Comparison of ENCODE assay signal across 16 cellular contexts in genomic region chr7:120986665-120987064, GRCh38. TPM values are rescaled to one million over a fixed set of nuclear protein-coding genes. Genes with fewer than 3 reads are reported as not detected.
DNase-seq lines count a peak whose midpoint lies in the region; ATAC-seq and TF ChIP-seq lines count a peak whose summit lies in the region.
"Had no signal": no experiment of that assay in that cellular context is flagged by ENCODE, and none has a peak within 500 bp of the region (broad histone marks: within the 10 kb centered on the region; RNA-seq: fewer than 3 reads in every experiment).

No MANE protein-coding gene starts in this region.

- no peak overlapping the region for H2AK9ac ChIP-seq in IMR-90 (replicated peaks; ENCODE audit: low read depth, low read length, poor library complexity)

- no peaks in the 10 kb centered on the region for H3K36me3 ChIP-seq in IMR-90 (ENCODE audit: control insufficient read depth, insufficient read depth, low read length)
- H3K36me3 ChIP-seq in psoas muscle (ENCODE audit: insufficient read depth in 1 of 2, low read depth in 1 of 2), result no peaks in the 10 kb centered on the region
- H3K36me3 ChIP-seq: BLaER1 had no signal

- in situ Hi-C loops in IMR-90 (cut with MboI; ENCODE audit: low sequenced_read_pairs), result loop anchor here (25.0 kb wide), 1 partner anchor 351 kb away; the partner anchor contains the start of gene WNT16

- BruUV-seq in IMR-90 (replicated peaks; lab: Mats Ljungman, UMichigan), result no TSS peak

- H3K27me3 ChIP-seq in IMR-90 (ENCODE audit: control insufficient read depth, insufficient read depth, low read length) (no peaks in the 10 kb centered on the region), psoas muscle (ENCODE audit: insufficient read depth in 3 of 3, low read length in 2 of 3) (no peaks in the 10 kb centered on the region)

- ATAC-seq in IMR-90 (ENCODE audit: low read depth) (no peak), psoas muscle (no peak)
- ATAC-seq: CD8-positive, alpha-beta T cell; GM23338; HCT116 had no signal

- H3K4me3 ChIP-seq in IMR-90 (ENCODE audit: insufficient read depth, low read depth, low read length) (no peak overlapping the region), psoas muscle (no peak overlapping the region)
- H3K4me3 ChIP-seq: BLaER1, GM23338 had no signal

- no peaks in the 10 kb centered on the region; the same call in 1 of the 2 replicates for H4K20me1 ChIP-seq in IMR-90 (ENCODE audit: insufficient read depth, low read length)
- H4K20me1 ChIP-seq: BLaER1 had no signal

- DNase-seq in IMR-90 (no peak), OCI-M1 (lab: John Stamatoyannopoulos, UW) (peak; percentile 12), myocyte (ENCODE audit: low read depth) (peak; percentile 59), psoas muscle (no peak), ureter (ENCODE audit: low spot score) (no peak)
- DNase-seq in stimulated activated CD4-positive, alpha-beta T cell treated with anti-CD3 and anti-CD28 coated beads, Interleukin-4, amount 100 ng/mL, for 1 hour, result no peak
- DNase-seq: Caco-2; CD4-positive, CD25-positive, alpha-beta regulatory T cell; CD8-positive, alpha-beta T cell; DMS153; DND-41; H9 had no signal

- no peak overlapping the region for H3K18ac ChIP-seq in IMR-90 (ENCODE audit: low read depth, low read length)

- H2BK5ac ChIP-seq in IMR-90 (ENCODE audit: low read depth, low read length, poor library complexity, severe bottlenecking), result no peak overlapping the region

- no peak overlapping the region for H3K14ac ChIP-seq in IMR-90 (replicated peaks; ENCODE audit: low read depth, low read length)

- no peak for TF ChIP-seq RAD21 in IMR-90 (IDR thresholded peaks at IDR 0.05; ENCODE audit: low read length)

- no peak overlapping the region for H3K56ac ChIP-seq in IMR-90 (ENCODE audit: extremely low read depth, insufficient read depth, low read length)

- H2BK120ac ChIP-seq in IMR-90 (ENCODE audit: low read depth, low read length), result 0 out of 2 replicates have a peak overlapping the region, but pooled peaks have one; percentile 23

- H3K4me2 ChIP-seq in IMR-90 (ENCODE audit: low read depth, low read length), result no peak overlapping the region
- H3K4me2 ChIP-seq: GM23338 had no signal

- H3K9ac ChIP-seq in IMR-90 (ENCODE audit: low read depth, low read length), result no peak overlapping the region
- H3K9ac ChIP-seq: BLaER1 had no signal

- peak overlapping the region; percentile 43; the same call in 2 of the 3 replicates for H2BK15ac ChIP-seq in IMR-90 (ENCODE audit: low read depth, low read length)

- TF ChIP-seq POLR2A in IMR-90 (IDR thresholded peaks at IDR 0.05; ENCODE audit: low read depth, low read length), result no peak

- dilution Hi-C loops in IMR-90 (cut with HindIII; ENCODE audit: low sequenced_read_pairs, unreplicated experiment), result loop anchor here (25.0 kb wide), 1 partner anchor 101 kb away; no protein-coding TSS in a partner anchor

- H3K9me3 ChIP-seq in IMR-90 (ENCODE audit: control insufficient read depth, insufficient read depth, low read length) (no peaks in the 10 kb centered on the region), psoas muscle (no peaks in the 10 kb centered on the region)
- H3K9me3 ChIP-seq: BLaER1, Caco-2 had no signal

- no peak overlapping the region for H3K4ac ChIP-seq in IMR-90 (ENCODE audit: low read depth, low read length)

- no peak overlapping the region for H4K5ac ChIP-seq in IMR-90 (ENCODE audit: low read depth, low read length)

- CTCF ChIA-PET in IMR-90 (lab: Yijun Ruan, JAX), result interaction anchor here (1.2 to 4.9 kb wide), 6 partner anchors 14 to 360 kb away, joined by 3 to 46 read pairs (median 4); no protein-coding TSS in a partner anchor

- no peak overlapping the region for H2BK20ac ChIP-seq in IMR-90 (ENCODE audit: low read depth, low read length)

- H3K9me1 ChIP-seq in IMR-90 (ENCODE audit: insufficient read depth, low read length), result 0 out of 2 replicates have a peak, but pooled peaks cover 2% of the 10 kb centered on the region

- H3K4me1 ChIP-seq in IMR-90 (ENCODE audit: control insufficient read depth, insufficient read depth, low read length) (peaks cover 4% of the 10 kb centered on the region), psoas muscle (no peaks in the 10 kb centered on the region)

- H3K23ac ChIP-seq in IMR-90 (ENCODE audit: low read depth, low read length), result no peak overlapping the region

- H3K79me1 ChIP-seq in IMR-90 (ENCODE audit: low read depth in 1 of 2, low read length in 2 of 2), result peaks cover 4 to 9% of the 10 kb centered on the region in 2 experiments; a peak in 2 of 4 replicates

- no peak overlapping the region for H4K8ac ChIP-seq in IMR-90 (ENCODE audit: low read depth in 2 of 2, low read length in 2 of 2)

- POLR2A ChIA-PET in IMR-90 (lab: Charles Lee; ENCODE audit: unreplicated experiment), result no interaction called here

- WGBS in IMR-90 (ENCODE audit: extremely low coverage in 2 of 2, insufficient read length in 1 of 2), 2 experiments, result no CpG with 5 or more reads among the region's 2 CpGs
- 48 to 70% (median 64%) methylated on average over 2 of the region's 2 CpGs for WGBS in psoas muscle, 3 donors

- H2AK5ac ChIP-seq in IMR-90 (ENCODE audit: low read depth, low read length), result 0 out of 2 replicates have a peak overlapping the region, but pooled peaks have one; percentile 5

- no peak for TF ChIP-seq CTCF in IMR-90 (conservative IDR thresholded peaks at IDR 0.05; ENCODE audit: low read depth, low read length)
- TF ChIP-seq CTCF in psoas muscle (IDR thresholded peaks at IDR 0.05), result no peak

- H2AFZ ChIP-seq in IMR-90 (replicated peaks; ENCODE audit: low read length, poor library complexity), result no peak overlapping the region
- H2AFZ ChIP-seq: GM23338 had no signal

- intact Hi-C loops in IMR-90 (cut with micrococcal nuclease) (loop anchor here (1.0 to 5.0 kb wide), 4 partner anchors 95 to 561 kb away; no protein-coding TSS in a partner anchor), psoas muscle (cut with DNase I) (loop anchor here (1.0 to 5.0 kb wide), 5 partner anchors 34 to 121 kb away; partner anchors contain the start of gene ING3 (in 1 of the 2))

- no peak overlapping the region for H4K91ac ChIP-seq in IMR-90 (ENCODE audit: insufficient read depth, low read depth, low read length)

- no peak overlapping the region for H3K27ac ChIP-seq in IMR-90 (ENCODE audit: insufficient read depth, low read length)
- no peak overlapping the region for H3K27ac ChIP-seq in psoas muscle
- H3K27ac ChIP-seq: BLaER1, C4-2B had no signal

TF ChIP-seq in IMR-90, 13 proteins besides CTCF, POLR2A, EP300 and RAD21:
- TF ChIP-seq NFE2L2 (IDR thresholded peaks at IDR 0.05; ENCODE audit: low read depth, low read length) (no peak), SMC3 (IDR thresholded peaks at IDR 0.05; ENCODE audit: low read depth, low read length) (no peak), MXI1 (IDR thresholded peaks at IDR 0.05; ENCODE audit: borderline replicate concordance, low read depth, low read length) (no peak), CEBPB (IDR thresholded peaks at IDR 0.05; ENCODE audit: low read depth, low read length) (no peak), CHD1 (IDR thresholded peaks at IDR 0.05; ENCODE audit: low read depth, low read length) (no peak), ELK1 (IDR thresholded peaks at IDR 0.05; ENCODE audit: borderline replicate concordance, low read depth, low read length) (no peak)
- TF ChIP-seq, protein P1, sequence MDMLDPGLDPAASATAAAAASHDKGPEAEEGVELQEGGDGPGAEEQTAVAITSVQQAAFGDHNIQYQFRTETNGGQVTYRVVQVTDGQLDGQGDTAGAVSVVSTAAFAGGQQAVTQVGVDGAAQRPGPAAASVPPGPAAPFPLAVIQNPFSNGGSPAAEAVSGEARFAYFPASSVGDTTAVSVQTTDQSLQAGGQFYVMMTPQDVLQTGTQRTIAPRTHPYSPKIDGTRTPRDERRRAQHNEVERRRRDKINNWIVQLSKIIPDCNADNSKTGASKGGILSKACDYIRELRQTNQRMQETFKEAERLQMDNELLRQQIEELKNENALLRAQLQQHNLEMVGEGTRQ (IDR thresholded peaks at IDR 0.05; ENCODE audit: low read depth, low read length), result no peak

RNA-seq across cellular contexts. Expression of gene CPED1, which starts 1.8 kb away (rescaled TPM):
- total RNA-seq in IMR-90 (2012; rRNA removed) (96.8 and 102 TPM in 2 replicates), myocyte (19.3 and 26.5 TPM in 2 replicates), psoas muscle (10 to 100 TPM; 12.0 to 39.2 (median 23.1) TPM), ureter (61.4 TPM)
- polyA plus RNA-seq in IMR-90 (2012; rRNA removed) (28.7 and 31.2 TPM in 2 replicates), psoas muscle (10 to 100 TPM in 1 of 3 donors, 1 to 10 TPM in 1, under 1 TPM in 1; 0.90 to 11.7 (median 4.9) TPM)
- 11.9 and 18.5 TPM in 2 replicates for polyA plus RNA-seq in IMR-90 (2012; cell fraction: cytosol; rRNA removed)
- polyA plus RNA-seq in IMR-90 (2012; cell fraction: nucleus; rRNA removed; ENCODE audit: low replicate concordance), result 9.1 and 28.6 TPM in 2 replicates
- 9.3 TPM for polyA plus RNA-seq in myocyte (2012)
- total RNA-seq: CD8-positive, alpha-beta T cell had no signal

RNA-seq across cellular contexts. Expression of gene ING3, which starts 36.1 kb away (rescaled TPM):
- total RNA-seq in IMR-90 (2012; rRNA removed), result 11.3 and 14.4 TPM in 2 replicates
- polyA plus RNA-seq in IMR-90 (2012; rRNA removed), result 6.8 and 7.2 TPM in 2 replicates
- polyA plus RNA-seq in IMR-90 (2012; cell fraction: cytosol; rRNA removed), result 0.82 and 1.1 TPM in 2 replicates
- polyA plus RNA-seq in IMR-90 (2012; cell fraction: nucleus; rRNA removed; ENCODE audit: low replicate concordance), result 1.3 and 13.2 TPM in 2 replicates
- total RNA-seq in myocyte, result 19.1 and 19.4 TPM in 2 replicates
- polyA plus RNA-seq in myocyte (2012), result 8.1 TPM
- 10 to 100 TPM in 1 of 4 donors, 1 to 10 TPM in 3; 7.1 to 10.1 (median 9.6) TPM for total RNA-seq in psoas muscle
- polyA plus RNA-seq in psoas muscle, result 1 to 10 TPM; 5.5 to 8.3 (median 6.2) TPM
- 21.7 TPM for total RNA-seq in ureter

Comparison
In these comparisons a context has a peak if more than half of its experiments do, and no peak if none do; other contexts are left out.
1. DNase-seq: peak in OCI-M1 (single experiment) and myocyte (single experiment); none in IMR-90 (single experiment), stimulated activated CD4-positive, alpha-beta T cell treated with anti-CD3 and anti-CD28 coated beads, Interleukin-4, amount 100 ng/mL, for 1 hour (single experiment), psoas muscle (0 of 2) and ureter (single experiment).